Comparison of ENCODE assay signal across 1 cellular context in genomic region chr2:241358470-241358869, GRCh38.
TF ChIP-seq lines count a peak whose summit lies in the region.

No MANE protein-coding gene starts in this region.

TF ChIP-seq in WTC11, 78 proteins besides CTCF, POLR2A, EP300 and RAD21 (continued from another document):
- TF ChIP-seq ERG (CRISPR knock-in tag; IDR thresholded peaks at IDR 0.05) (no peak), ZNF281 (CRISPR knock-in tag; IDR thresholded peaks at IDR 0.05) (no peak), RORB (CRISPR knock-in tag; IDR thresholded peaks at IDR 0.05) (no peak), JUN (CRISPR knock-in tag; IDR thresholded peaks at IDR 0.05) (no peak)
